ENCODE assay signal across 1 cellular context in genomic region chr5:110894805-110895204, GRCh38.
TF ChIP-seq lines count a peak whose summit lies in the region.

No MANE protein-coding gene starts in this region.

TF ChIP-seq in GM23338, 12 proteins besides CTCF, POLR2A, EP300 and RAD21 (continued from another document):
- TF ChIP-seq REST (IDR thresholded peaks at IDR 0.05; ENCODE audit: unreplicated experiment) (no peak), ZNF462 (CRISPR knock-in tag; IDR thresholded peaks at IDR 0.05) (no peak), JUNB (IDR thresholded peaks at IDR 0.05; ENCODE audit: unreplicated experiment) (no peak), EZH2 (IDR thresholded peaks at IDR 0.05; ENCODE audit: low read depth, unreplicated experiment) (no peak), NANOG (IDR thresholded peaks at IDR 0.05; ENCODE audit: borderline replicate concordance) (no peak), ZNF114 (CRISPR knock-in tag; IDR thresholded peaks at IDR 0.05) (no peak), ZNF331 (CRISPR knock-in tag; IDR thresholded peaks at IDR 0.05; ENCODE audit: low read depth) (no peak), STAT1 (IDR thresholded peaks at IDR 0.05; ENCODE audit: unreplicated experiment) (no peak), POLR2AphosphoS5 (IDR thresholded peaks at IDR 0.05; ENCODE audit: low read depth) (no peak), ETS1 (IDR thresholded peaks at IDR 0.05) (no peak), EZH2phosphoT487 (IDR thresholded peaks at IDR 0.05; ENCODE audit: unreplicated experiment) (no peak)
